In the genomic region with DNA sequence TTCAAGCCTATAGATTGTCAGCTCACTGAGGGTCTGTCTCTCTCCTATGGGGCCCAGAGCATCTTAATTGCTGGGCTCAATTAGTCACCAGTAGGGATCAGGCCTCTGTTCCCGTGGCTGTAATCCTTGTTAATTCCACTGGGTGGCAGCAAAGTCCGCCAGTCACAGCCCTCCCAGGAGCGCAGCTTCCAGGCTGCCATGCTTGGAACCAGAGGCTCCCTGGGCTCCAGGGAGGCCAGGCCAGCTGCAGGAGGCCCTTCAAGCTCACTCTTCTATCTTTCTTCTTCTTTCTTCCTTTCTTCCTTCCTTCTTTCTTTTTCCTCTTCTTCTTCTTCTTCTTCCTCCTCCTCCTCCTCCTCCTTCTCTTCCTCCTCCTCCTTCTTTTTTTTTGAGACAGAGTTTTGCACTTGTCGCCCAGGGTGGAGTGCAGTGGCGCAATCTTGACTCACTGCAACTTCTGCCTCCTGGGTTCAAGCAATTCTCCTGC, we compare ENCODE assay signal across 1 cellular context.
TF ChIP-seq lines count a peak whose summit lies in the region.

No MANE protein-coding gene starts in this region.

TF ChIP-seq in HepG2, 621 proteins besides CTCF, POLR2A, EP300 and RAD21 (continues in another document):
- TF ChIP-seq, protein P1, sequence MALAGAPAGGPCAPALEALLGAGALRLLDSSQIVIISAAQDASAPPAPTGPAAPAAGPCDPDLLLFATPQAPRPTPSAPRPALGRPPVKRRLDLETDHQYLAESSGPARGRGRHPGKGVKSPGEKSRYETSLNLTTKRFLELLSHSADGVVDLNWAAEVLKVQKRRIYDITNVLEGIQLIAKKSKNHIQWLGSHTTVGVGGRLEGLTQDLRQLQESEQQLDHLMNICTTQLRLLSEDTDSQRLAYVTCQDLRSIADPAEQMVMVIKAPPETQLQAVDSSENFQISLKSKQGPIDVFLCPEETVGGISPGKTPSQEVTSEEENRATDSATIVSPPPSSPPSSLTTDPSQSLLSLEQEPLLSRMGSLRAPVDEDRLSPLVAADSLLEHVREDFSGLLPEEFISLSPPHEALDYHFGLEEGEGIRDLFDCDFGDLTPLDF (CRISPR knock-in tag; IDR thresholded peaks at IDR 0.05), result no peak
- TF ChIP-seq, protein P2, sequence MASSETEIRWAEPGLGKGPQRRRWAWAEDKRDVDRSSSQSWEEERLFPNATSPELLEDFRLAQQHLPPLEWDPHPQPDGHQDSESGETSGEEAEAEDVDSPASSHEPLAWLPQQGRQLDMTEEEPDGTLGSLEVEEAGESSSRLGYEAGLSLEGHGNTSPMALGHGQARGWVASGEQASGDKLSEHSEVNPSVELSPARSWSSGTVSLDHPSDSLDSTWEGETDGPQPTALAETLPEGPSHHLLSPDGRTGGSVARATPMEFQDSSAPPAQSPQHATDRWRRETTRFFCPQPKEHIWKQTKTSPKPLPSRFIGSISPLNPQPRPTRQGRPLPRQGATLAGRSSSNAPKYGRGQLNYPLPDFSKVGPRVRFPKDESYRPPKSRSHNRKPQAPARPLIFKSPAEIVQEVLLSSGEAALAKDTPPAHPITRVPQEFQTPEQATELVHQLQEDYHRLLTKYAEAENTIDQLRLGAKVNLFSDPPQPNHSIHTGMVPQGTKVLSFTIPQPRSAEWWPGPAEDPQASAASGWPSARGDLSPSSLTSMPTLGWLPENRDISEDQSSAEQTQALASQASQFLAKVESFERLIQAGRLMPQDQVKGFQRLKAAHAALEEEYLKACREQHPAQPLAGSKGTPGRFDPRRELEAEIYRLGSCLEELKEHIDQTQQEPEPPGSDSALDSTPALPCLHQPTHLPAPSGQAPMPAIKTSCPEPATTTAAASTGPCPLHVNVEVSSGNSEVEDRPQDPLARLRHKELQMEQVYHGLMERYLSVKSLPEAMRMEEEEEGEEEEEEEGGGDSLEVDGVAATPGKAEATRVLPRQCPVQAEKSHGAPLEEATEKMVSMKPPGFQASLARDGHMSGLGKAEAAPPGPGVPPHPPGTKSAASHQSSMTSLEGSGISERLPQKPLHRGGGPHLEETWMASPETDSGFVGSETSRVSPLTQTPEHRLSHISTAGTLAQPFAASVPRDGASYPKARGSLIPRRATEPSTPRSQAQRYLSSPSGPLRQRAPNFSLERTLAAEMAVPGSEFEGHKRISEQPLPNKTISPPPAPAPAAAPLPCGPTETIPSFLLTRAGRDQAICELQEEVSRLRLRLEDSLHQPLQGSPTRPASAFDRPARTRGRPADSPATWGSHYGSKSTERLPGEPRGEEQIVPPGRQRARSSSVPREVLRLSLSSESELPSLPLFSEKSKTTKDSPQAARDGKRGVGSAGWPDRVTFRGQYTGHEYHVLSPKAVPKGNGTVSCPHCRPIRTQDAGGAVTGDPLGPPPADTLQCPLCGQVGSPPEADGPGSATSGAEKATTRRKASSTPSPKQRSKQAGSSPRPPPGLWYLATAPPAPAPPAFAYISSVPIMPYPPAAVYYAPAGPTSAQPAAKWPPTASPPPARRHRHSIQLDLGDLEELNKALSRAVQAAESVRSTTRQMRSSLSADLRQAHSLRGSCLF (CRISPR knock-in tag; IDR thresholded peaks at IDR 0.05; ENCODE audit: borderline replicate concordance), result no peak
- TF ChIP-seq KDM3A (CRISPR knock-in tag; IDR thresholded peaks at IDR 0.05; ENCODE audit: low read depth) (0 out of 2 replicates have a peak, but pooled peaks have one; percentile 52), ARID3A (IDR thresholded peaks at IDR 0.05; ENCODE audit: low read depth, low read length) (peak; percentile 43; the same call in 1 of the 2 replicates), ZNF263 (CRISPR knock-in tag; IDR thresholded peaks at IDR 0.05) (peak; percentile 79), ZNF280D (CRISPR knock-in tag; IDR thresholded peaks at IDR 0.05) (0 out of 2 replicates have a peak, but pooled peaks have one; percentile 35), MXD4 (CRISPR knock-in tag; IDR thresholded peaks at IDR 0.05) (no peak), SP140L (CRISPR knock-in tag; IDR thresholded peaks at IDR 0.05; ENCODE audit: borderline replicate concordance) (no peak), ZNF644 (CRISPR knock-in tag; IDR thresholded peaks at IDR 0.05; ENCODE audit: low read depth) (peak; percentile 63; the same call in 1 of the 2 replicates), ZNF749 (CRISPR knock-in tag; IDR thresholded peaks at IDR 0.05; ENCODE audit: borderline replicate concordance) (no peak), ASH2L (IDR thresholded peaks at IDR 0.05; ENCODE audit: insufficient read length, low read depth, low read length) (no peak), ZKSCAN1 (IDR thresholded peaks at IDR 0.05; ENCODE audit: low read length) (no peak), KLF16 (CRISPR knock-in tag; IDR thresholded peaks at IDR 0.05) (peak in 1 of 2 experiments; percentile 71; a peak in 1 of 4 replicates), ZFP82 (CRISPR knock-in tag; IDR thresholded peaks at IDR 0.05; ENCODE audit: borderline replicate concordance) (no peak), MEF2D (CRISPR knock-in tag; IDR thresholded peaks at IDR 0.05) (0 out of 2 replicates have a peak, but pooled peaks have one; percentile 32), RNF219 (CRISPR knock-in tag; IDR thresholded peaks at IDR 0.05) (no peak), MED1 (CRISPR knock-in tag; IDR thresholded peaks at IDR 0.05) (0 out of 2 replicates have a peak, but pooled peaks have one; percentile 21), ZNF431 (CRISPR knock-in tag; IDR thresholded peaks at IDR 0.05; ENCODE audit: borderline replicate concordance, low read depth) (no peak), FOXA3 (CRISPR knock-in tag; IDR thresholded peaks at IDR 0.05) (peak; percentile 52; the same call in 1 of the 2 replicates), ZNF17 (CRISPR knock-in tag; IDR thresholded peaks at IDR 0.05) (no peak), BCL6 (CRISPR knock-in tag; IDR thresholded peaks at IDR 0.05) (peak; percentile 39), STAT6 (CRISPR knock-in tag; IDR thresholded peaks at IDR 0.05; ENCODE audit: borderline replicate concordance) (no peak), PTBP1 (IDR thresholded peaks at IDR 0.05; ENCODE audit: low read depth, low read length, poor library complexity, severe bottlenecking) (no peak)
- TF ChIP-seq, protein P3, sequence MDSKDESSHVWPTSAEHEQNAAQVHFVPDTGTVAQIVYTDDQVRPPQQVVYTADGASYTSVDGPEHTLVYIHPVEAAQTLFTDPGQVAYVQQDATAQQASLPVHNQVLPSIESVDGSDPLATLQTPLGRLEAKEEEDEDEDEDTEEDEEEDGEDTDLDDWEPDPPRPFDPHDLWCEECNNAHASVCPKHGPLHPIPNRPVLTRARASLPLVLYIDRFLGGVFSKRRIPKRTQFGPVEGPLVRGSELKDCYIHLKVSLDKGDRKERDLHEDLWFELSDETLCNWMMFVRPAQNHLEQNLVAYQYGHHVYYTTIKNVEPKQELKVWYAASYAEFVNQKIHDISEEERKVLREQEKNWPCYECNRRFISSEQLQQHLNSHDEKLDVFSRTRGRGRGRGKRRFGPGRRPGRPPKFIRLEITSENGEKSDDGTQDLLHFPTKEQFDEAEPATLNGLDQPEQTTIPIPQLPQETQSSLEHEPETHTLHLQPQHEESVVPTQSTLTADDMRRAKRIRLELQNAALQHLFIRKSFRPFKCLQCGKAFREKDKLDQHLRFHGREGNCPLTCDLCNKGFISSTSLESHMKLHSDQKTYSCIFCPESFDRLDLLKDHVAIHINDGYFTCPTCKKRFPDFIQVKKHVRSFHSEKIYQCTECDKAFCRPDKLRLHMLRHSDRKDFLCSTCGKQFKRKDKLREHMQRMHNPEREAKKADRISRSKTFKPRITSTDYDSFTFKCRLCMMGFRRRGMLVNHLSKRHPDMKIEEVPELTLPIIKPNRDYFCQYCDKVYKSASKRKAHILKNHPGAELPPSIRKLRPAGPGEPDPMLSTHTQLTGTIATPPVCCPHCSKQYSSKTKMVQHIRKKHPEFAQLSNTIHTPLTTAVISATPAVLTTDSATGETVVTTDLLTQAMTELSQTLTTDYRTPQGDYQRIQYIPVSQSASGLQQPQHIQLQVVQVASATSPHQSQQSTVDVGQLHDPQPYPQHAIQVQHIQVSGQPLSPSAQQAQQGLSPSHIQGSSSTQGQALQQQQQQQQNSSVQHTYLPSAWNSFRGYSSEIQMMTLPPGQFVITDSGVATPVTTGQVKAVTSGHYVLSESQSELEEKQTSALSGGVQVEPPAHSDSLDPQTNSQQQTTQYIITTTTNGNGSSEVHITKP (CRISPR knock-in tag; IDR thresholded peaks at IDR 0.05; ENCODE audit: low read depth), result peak; percentile 35; the same call in 1 of the 2 replicates
- TF ChIP-seq, protein P4, sequence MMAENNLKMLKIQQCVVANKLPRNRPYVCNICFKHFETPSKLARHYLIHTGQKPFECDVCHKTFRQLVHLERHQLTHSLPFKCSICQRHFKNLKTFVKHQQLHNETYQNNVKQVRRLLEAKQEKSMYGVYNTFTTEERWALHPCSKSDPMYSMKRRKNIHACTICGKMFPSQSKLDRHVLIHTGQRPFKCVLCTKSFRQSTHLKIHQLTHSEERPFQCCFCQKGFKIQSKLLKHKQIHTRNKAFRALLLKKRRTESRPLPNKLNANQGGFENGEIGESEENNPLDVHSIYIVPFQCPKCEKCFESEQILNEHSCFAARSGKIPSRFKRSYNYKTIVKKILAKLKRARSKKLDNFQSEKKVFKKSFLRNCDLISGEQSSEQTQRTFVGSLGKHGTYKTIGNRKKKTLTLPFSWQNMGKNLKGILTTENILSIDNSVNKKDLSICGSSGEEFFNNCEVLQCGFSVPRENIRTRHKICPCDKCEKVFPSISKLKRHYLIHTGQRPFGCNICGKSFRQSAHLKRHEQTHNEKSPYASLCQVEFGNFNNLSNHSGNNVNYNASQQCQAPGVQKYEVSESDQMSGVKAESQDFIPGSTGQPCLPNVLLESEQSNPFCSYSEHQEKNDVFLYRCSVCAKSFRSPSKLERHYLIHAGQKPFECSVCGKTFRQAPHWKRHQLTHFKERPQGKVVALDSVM (CRISPR knock-in tag; IDR thresholded peaks at IDR 0.05), result peak; percentile 92
